19 cellular contexts compared by ENCODE assay signal in the genomic region with DNA sequence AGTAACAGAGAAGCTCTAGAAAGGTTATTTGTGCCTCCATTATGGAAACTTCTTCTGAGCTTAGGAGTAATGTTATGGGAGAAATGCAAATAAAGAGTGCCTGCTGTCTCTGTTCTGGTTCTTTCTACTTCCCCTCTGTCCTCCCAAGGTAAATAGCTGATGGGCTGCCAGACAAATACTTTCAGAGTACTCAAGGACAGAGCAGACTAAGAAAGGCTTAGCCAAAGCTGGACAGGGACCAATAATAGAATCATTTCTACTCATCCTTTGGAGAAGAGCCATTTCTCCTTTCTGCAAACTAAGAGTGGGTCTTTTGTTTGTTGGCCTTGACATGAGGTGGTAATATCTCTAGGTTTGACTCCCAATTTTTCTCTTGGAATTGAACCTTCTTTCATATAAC.
"Had no signal": no experiment of that assay in that cellular context is flagged by ENCODE, and none has a peak within 500 bp of the region (broad histone marks: within the 10 kb centered on the region; RNA-seq: fewer than 3 reads in every experiment).

No MANE protein-coding gene starts in this region.

- ATAC-seq: esophagus mucosa, lower lobe of right lung had no signal

- H3K27me3 Mint-ChIP-seq: memory B cell had no signal

- H3K9me3 ChIP-seq: left ventricle myocardium inferior, lower lobe of right lung, sigmoid colon had no signal

- H3K27ac Mint-ChIP-seq: immature natural killer cell, memory B cell, mesothelial cell of epicardium, nephron had no signal

- H3K9ac ChIP-seq: parathyroid adenoma had no signal

- H3K36me3 Mint-ChIP-seq: immature natural killer cell, memory B cell, mesothelial cell of epicardium had no signal

- H3K9me3 Mint-ChIP-seq: immature natural killer cell, memory B cell had no signal

- H3K4me3 Mint-ChIP-seq: immature natural killer cell, memory B cell, mesothelial cell of epicardium, nephron had no signal

- H2AFZ ChIP-seq: parathyroid adenoma had no signal

- DNase-seq: effector memory CD4-positive, alpha-beta T cell; foreskin fibroblast; immature natural killer cell; left ventricle myocardium inferior; lower lobe of right lung; occipital lobe; sigmoid colon; stimulated activated CD4-positive, alpha-beta T cell treated with anti-CD3 and anti-CD28 coated beads, Interleukin-2, amount 100 ng/mL, for 24 hours; stimulated activated CD4-positive, alpha-beta T cell treated with anti-CD3 and anti-CD28 coated beads, Interleukin-4, amount 100 ng/mL, for 4 hours; stimulated activated naive CD4-positive, alpha-beta T cell; stomach; substantia nigra; trophoblast cell had no signal

- H3K36me3 ChIP-seq: left ventricle myocardium inferior, lower lobe of right lung, sigmoid colon, stomach had no signal

- H3K4me3 ChIP-seq: left ventricle myocardium inferior, lower lobe of right lung, sigmoid colon, skin epidermis, stomach had no signal

- H3K79me2 ChIP-seq: parathyroid adenoma had no signal

- H3K27ac ChIP-seq: left ventricle myocardium inferior, lower lobe of right lung, parathyroid adenoma, skin epidermis had no signal

- H3K27me3 ChIP-seq: sigmoid colon, stomach had no signal

- H3K4me1 Mint-ChIP-seq: immature natural killer cell, memory B cell, mesothelial cell of epicardium, nephron had no signal

- H3K4me1 ChIP-seq: lower lobe of right lung, parathyroid adenoma, stomach had no signal
